ENCODE assay signal across 12 cellular contexts in the genomic region with DNA sequence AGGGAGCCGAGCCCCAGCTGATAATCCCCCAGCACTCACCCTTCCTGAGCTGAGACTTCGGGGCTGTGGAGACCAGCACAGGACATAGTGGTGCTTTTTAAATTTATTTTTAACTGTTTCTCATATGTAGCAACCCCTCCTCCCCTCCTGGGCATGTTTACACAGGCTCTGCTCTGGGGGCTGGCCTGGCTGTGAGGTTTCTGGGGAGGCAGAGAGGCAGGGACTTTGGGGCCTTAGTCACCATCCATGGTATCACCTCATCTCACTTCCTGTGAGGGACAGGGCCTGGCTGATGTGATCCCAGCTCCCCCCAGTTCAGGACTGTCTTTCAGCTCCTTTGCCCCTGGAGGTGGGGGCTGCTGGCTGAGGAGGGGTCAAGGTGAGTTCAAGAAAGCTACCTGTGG. TPM values are rescaled to one million over a fixed set of nuclear protein-coding genes. Genes with fewer than 3 reads are reported as not detected.
DNase-seq lines count a peak whose midpoint lies in the region; ATAC-seq and TF ChIP-seq lines count a peak whose summit lies in the region.
"Had no signal": no experiment of that assay in that cellular context is flagged by ENCODE, and none has a peak within 500 bp of the region (broad histone marks: within the 10 kb centered on the region; RNA-seq: fewer than 3 reads in every experiment).

No MANE protein-coding gene starts in this region.

- no peaks in the 10 kb centered on the region for H3K9me3 ChIP-seq in upper lobe of left lung
- H3K9me3 ChIP-seq: colonic mucosa had no signal

- H3K27ac ChIP-seq in upper lobe of left lung = peak overlapping the region; percentile 11 to 68 (median 30)
- H3K27ac ChIP-seq: colonic mucosa, parathyroid adenoma had no signal

- peaks cover 16 to 43% (median 31%) of the 10 kb centered on the region in 4 donors for H3K4me1 ChIP-seq in upper lobe of left lung
- H3K4me1 ChIP-seq: colonic mucosa had no signal

- 71 to 77% methylated on average over 2 of the region's 2 CpGs for WGBS in upper lobe of left lung, 2 donors

- no peak for TF ChIP-seq EP300 in upper lobe of left lung (IDR thresholded peaks at IDR 0.05)

- peaks cover 0 to 41% (median 14%) of the 10 kb centered on the region in 4 donors for H3K36me3 ChIP-seq in upper lobe of left lung
- H3K36me3 ChIP-seq: colonic mucosa had no signal

- H3K4me3 ChIP-seq in upper lobe of left lung = no peak overlapping the region
- H3K4me3 ChIP-seq: colonic mucosa had no signal

- intact Hi-C loops in cardiac septum (cut with DNase I) (no loop called here), left cardiac atrium (cut with DNase I) (loop anchor here in 1 of 2 donors (5.0 kb wide), 1 partner anchor 69 kb away; no protein-coding TSS in a partner anchor)

- TF ChIP-seq CTCF in upper lobe of left lung (IDR thresholded peaks at IDR 0.05) = no peak

- ATAC-seq in left cardiac atrium = no peak
- no peak for ATAC-seq in upper lobe of left lung (ENCODE audit: low FRiP score in 2 of 2)

- TF ChIP-seq POLR2A in upper lobe of left lung (IDR thresholded peaks at IDR 0.05) = no peak

- DNase-seq in cardiac septum (ENCODE audit: low spot score) (peak; percentile 63), left cardiac atrium (no peak), glomerular visceral epithelial cell (ENCODE audit: extremely low spot score) (peak; percentile 16), upper lobe of left lung (no peak), NCI-H446 treated with DMSO at 0.1 percent for 48 hours (lab: John Stamatoyannopoulos, UW) (no peak), HuH-7.5 (ENCODE audit: low spot score) (no peak), cerebellar cortex (ENCODE audit: low spot score) (no peak)
- peak; percentile 48 for DNase-seq in activated CD8-positive, alpha-beta memory T cell treated with anti-CD3 and anti-CD28 coated beads, Interleukin-2, amount 50 U/mL, for 48 hours
- DNase-seq: colonic mucosa, DMS79, NCI-H226 had no signal

- no peaks in the 10 kb centered on the region for H3K27me3 ChIP-seq in upper lobe of left lung
- H3K27me3 ChIP-seq: colonic mucosa had no signal

RNA-seq across cellular contexts. Expression of gene VASH1, which starts 20.4 kb away (rescaled TPM):
- 16.4 TPM for total RNA-seq in cardiac septum
- total RNA-seq in left cardiac atrium = 100 to 1,000 TPM in 1 of 2 donors, 10 to 100 TPM in 1; 27.0 to 142 TPM
- 10 to 100 TPM; 12.0 to 53.5 (median 28.2) TPM for total RNA-seq in upper lobe of left lung

RNA-seq across cellular contexts. Expression of gene ANGEL1, which starts 31.0 kb away (rescaled TPM):
- 12.4 TPM for total RNA-seq in cardiac septum
- 10 to 100 TPM; 14.9 to 21.6 TPM for total RNA-seq in left cardiac atrium
- 10 to 100 TPM; 13.8 to 35.6 (median 23.6) TPM for total RNA-seq in upper lobe of left lung

RNA-seq across cellular contexts. Expression of gene LRRC74A, which starts 44.6 kb away (rescaled TPM):
- total RNA-seq in cardiac septum = not detected
- total RNA-seq in left cardiac atrium = not detected
- not detected for total RNA-seq in upper lobe of left lung
- total RNA-seq: colonic mucosa had no signal

Comparison
In these comparisons a context has a peak if more than half of its experiments do, and no peak if none do; other contexts are left out.
1. DNase-seq: peak in cardiac septum (single experiment), activated CD8-positive, alpha-beta memory T cell treated with anti-CD3 and anti-CD28 coated beads, Interleukin-2, amount 50 U/mL, for 48 hours (single experiment) and glomerular visceral epithelial cell (single experiment); none in left cardiac atrium (single experiment), upper lobe of left lung (0 of 2), NCI-H446 treated with DMSO at 0.1 percent for 48 hours (single experiment), HuH-7.5 (single experiment) and cerebellar cortex (single experiment).